Comparison of ENCODE assay signal across 15 cellular contexts in genomic region chr2:198316852-198317395, GRCh38.
"Had no signal": no experiment of that assay in that cellular context is flagged by ENCODE, and none has a peak within 500 bp of the region (broad histone marks: within the 10 kb centered on the region; RNA-seq: fewer than 3 reads in every experiment).

No MANE protein-coding gene starts in this region.

- H3K4me3 ChIP-seq: ascending aorta, ovary, thoracic aorta, uterus had no signal

- DNase-seq: activated CD4-positive, alpha-beta T cell treated with anti-CD3 and anti-CD28 coated beads for 48 hours; activated CD8-positive, alpha-beta memory T cell treated with anti-CD3 and anti-CD28 coated beads, Interleukin-2, amount 50 U/mL, for 48 hours; activated CD8-positive, alpha-beta T cell treated with anti-CD3 and anti-CD28 coated beads, Interleukin-2, amount 10 ng/mL, durations not matched to agents 7 days and 5 days; activated naive CD4-positive, alpha-beta T cell; ovary; stimulated activated CD4-positive, alpha-beta T cell treated with anti-CD3 and anti-CD28 coated beads, Interleukin-4, amount 100 ng/mL, for 24 hours; T1000; uterus had no signal

- H3K36me3 ChIP-seq: ascending aorta, ovary, thoracic aorta, uterus had no signal

- H3K4me3 Mint-ChIP-seq: activated CD8-positive, alpha-beta T cell treated with anti-CD3 and anti-CD28 coated beads, Interleukin-2, amount 10 ng/mL, durations not matched to agents 7 days and 5 days; nephron; stimulated activated naive CD8-positive, alpha-beta T cell treated with anti-CD3 and anti-CD28 coated beads, Interleukin-15, Interleukin-2, amounts not matched to agents 100 ng/mL and 50 ng/mL, for 24 hours had no signal

- ATAC-seq: activated CD8-positive, alpha-beta T cell treated with anti-CD3 and anti-CD28 coated beads, Interleukin-2, amount 10 ng/mL, durations not matched to agents 7 days and 5 days; esophagus mucosa; left lobe of liver had no signal

- H3K27ac Mint-ChIP-seq: activated CD8-positive, alpha-beta T cell treated with anti-CD3 and anti-CD28 coated beads, Interleukin-2, amount 10 ng/mL, durations not matched to agents 7 days and 5 days; nephron; stimulated activated naive CD8-positive, alpha-beta T cell treated with anti-CD3 and anti-CD28 coated beads, Interleukin-15, Interleukin-2, amounts not matched to agents 100 ng/mL and 50 ng/mL, for 24 hours had no signal

- H3K4me1 Mint-ChIP-seq: nephron had no signal

- H3K4me1 ChIP-seq: ascending aorta, uterus had no signal

- H3K9me3 ChIP-seq: ascending aorta, ovary, thoracic aorta, uterus had no signal

- H3K27ac ChIP-seq: ascending aorta, ovary, thoracic aorta, uterus, VCaP had no signal

- H3K9me3 Mint-ChIP-seq: nephron; stimulated activated naive CD8-positive, alpha-beta T cell treated with anti-CD3 and anti-CD28 coated beads, Interleukin-15, Interleukin-2, amounts not matched to agents 100 ng/mL and 50 ng/mL, for 24 hours had no signal
